Comparison of ENCODE assay signal across 9 cellular contexts in the genomic region with DNA sequence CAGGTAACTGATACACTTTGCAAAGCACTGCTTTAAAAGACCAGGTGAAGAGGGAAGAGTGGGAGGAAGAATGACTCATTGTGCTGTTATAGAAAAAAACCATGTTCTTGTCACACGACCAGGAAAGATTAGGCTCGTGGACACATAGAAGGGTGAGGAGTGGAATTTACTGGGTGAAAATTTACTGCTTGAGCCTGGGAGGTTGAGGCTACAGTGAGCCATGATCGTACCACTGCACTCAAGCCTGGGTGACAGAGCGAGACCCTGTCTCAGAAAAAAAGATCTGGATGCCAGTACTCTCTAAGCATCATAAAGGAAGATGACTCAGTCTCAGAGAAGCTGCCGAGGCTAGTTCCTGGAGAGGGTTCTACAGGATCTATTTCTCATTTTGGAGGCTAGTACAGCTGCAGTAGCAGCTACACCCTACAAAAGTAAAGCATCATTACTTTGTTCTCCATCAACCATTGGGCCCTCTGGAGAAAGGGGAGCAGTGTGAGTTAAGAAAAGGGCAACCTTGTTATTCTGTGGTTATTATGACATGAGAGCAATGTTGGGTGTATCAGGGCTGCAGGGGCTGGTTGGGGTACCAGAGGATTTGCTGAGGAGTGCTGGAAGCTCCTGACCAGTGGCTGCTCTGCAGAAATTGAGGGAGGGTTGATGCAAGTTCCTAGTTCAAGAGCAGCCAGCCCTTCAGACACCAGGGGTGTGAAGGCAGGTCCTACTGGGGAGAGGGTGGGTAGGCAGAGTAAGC.
A peak's percentile ranks its signal among the peaks of the same experiment; 100 is the strongest.
DNase-seq lines count a peak whose midpoint lies in the region; ATAC-seq and TF ChIP-seq lines count a peak whose summit lies in the region.
"Had no signal": no experiment of that assay in that cellular context is flagged by ENCODE, and none has a peak within 500 bp of the region (broad histone marks: within the 10 kb centered on the region; RNA-seq: fewer than 3 reads in every experiment).

No MANE protein-coding gene starts in this region.

- 33% methylated on average over 5 of the region's 5 CpGs for WGBS in right cardiac atrium
- 41% methylated on average over 5 of the region's 5 CpGs for WGBS in hepatocyte (ENCODE audit: low lambda C conversion rate, missing lambda C conversion rate)

- no peaks in the 10 kb centered on the region for H3K36me3 ChIP-seq in hepatocyte (replicated peaks; ENCODE audit: insufficient read depth, low read depth)
- no peaks in the 10 kb centered on the region for H3K36me3 ChIP-seq in upper lobe of right lung

- H3K4me1 ChIP-seq in right cardiac atrium (ENCODE audit: control insufficient read depth, insufficient read depth, low read length), result peaks cover 4% of the 10 kb centered on the region
- no peaks in the 10 kb centered on the region for H3K4me1 ChIP-seq in hepatocyte (ENCODE audit: insufficient read depth)
- no peaks in the 10 kb centered on the region for H3K4me1 ChIP-seq in upper lobe of right lung

- intact Hi-C loops in Right ventricle myocardium superior (cut with DNase I) (no loop called here), right cardiac atrium (cut with DNase I) (no loop called here), upper lobe of right lung (cut with DNase I) (no loop called here)

- H3K9me3 ChIP-seq in right cardiac atrium (ENCODE audit: control insufficient read depth, low read length) (no peaks in the 10 kb centered on the region), hepatocyte (ENCODE audit: low read depth) (no peaks in the 10 kb centered on the region), upper lobe of right lung (no peaks in the 10 kb centered on the region)

- H3K4me3 Mint-ChIP-seq in activated T-cell treated with anti-CD3 and anti-CD28 coated beads, Interleukin-2, amount 50 U/mL, for 24 hours, result peak overlapping the region; percentile 58

- H3K27ac ChIP-seq in right cardiac atrium (ENCODE audit: low read length), result no peak overlapping the region
- H3K27ac ChIP-seq in hepatocyte, result peak overlapping the region; percentile 18
- no peak overlapping the region for H3K27ac ChIP-seq in upper lobe of right lung

- no peaks in the 10 kb centered on the region for H3K9me3 Mint-ChIP-seq in activated T-cell treated with anti-CD3 and anti-CD28 coated beads, Interleukin-2, amount 50 U/mL, for 24 hours

- H3K4me3 ChIP-seq in right cardiac atrium (ENCODE audit: low read length), result no peak overlapping the region
- H3K4me3 ChIP-seq in hepatocyte, result no peak overlapping the region
- H3K4me3 ChIP-seq in upper lobe of right lung, result no peak overlapping the region

- peak overlapping the region; percentile 85 for H3K27ac Mint-ChIP-seq in activated T-cell treated with anti-CD3 and anti-CD28 coated beads, Interleukin-2, amount 50 U/mL, for 24 hours

- TF ChIP-seq CTCF in hepatocyte (IDR thresholded peaks at IDR 0.05; ENCODE audit: poor library complexity) (no peak), upper lobe of right lung (IDR thresholded peaks at IDR 0.05) (no peak)

- no peak overlapping the region for H2AFZ ChIP-seq in hepatocyte

- ATAC-seq in Right ventricle myocardium superior (ENCODE audit: poor library complexity) (peak; percentile 15), right cardiac atrium (no peak), upper lobe of right lung (peak; percentile 72), HG03378 (IDR thresholded peaks at IDR 0.05; ENCODE audit: unreplicated experiment) (no peak)
- ATAC-seq: left colon had no signal

- H3K4me2 ChIP-seq in hepatocyte, result peak overlapping the region; percentile 16

- H3K9me2 ChIP-seq in hepatocyte (replicated peaks; ENCODE audit: insufficient read depth), result no peaks in the 10 kb centered on the region

- H3K27me3 ChIP-seq in right cardiac atrium (ENCODE audit: control insufficient read depth, insufficient read depth), result no peaks in the 10 kb centered on the region
- no peaks in the 10 kb centered on the region for H3K27me3 ChIP-seq in hepatocyte
- H3K27me3 ChIP-seq in upper lobe of right lung, result no peaks in the 10 kb centered on the region

- H3K4me1 Mint-ChIP-seq in activated T-cell treated with anti-CD3 and anti-CD28 coated beads, Interleukin-2, amount 50 U/mL, for 24 hours (ENCODE audit: low read depth), result peaks cover 32% of the 10 kb centered on the region

- no peaks in the 10 kb centered on the region for H4K20me1 ChIP-seq in hepatocyte (ENCODE audit: insufficient read depth, poor library complexity, severe bottlenecking)

- H3K79me2 ChIP-seq in hepatocyte, result peaks cover 31% of the 10 kb centered on the region

- H3K36me3 Mint-ChIP-seq in activated T-cell treated with anti-CD3 and anti-CD28 coated beads, Interleukin-2, amount 50 U/mL, for 24 hours (ENCODE audit: low read depth), result no peaks in the 10 kb centered on the region

- DNase-seq in Right ventricle myocardium superior (no peak), right cardiac atrium (no peak), hepatocyte (ENCODE audit: low spot score) (peak; percentile 39), upper lobe of right lung (no peak), activated gamma-delta T cell (lab: John Stamatoyannopoulos, UW) (no peak), cortex of kidney (lab: John Stamatoyannopoulos, UW) (no peak)
- DNase-seq in activated T-cell treated with anti-CD3 and anti-CD28 coated beads, Interleukin-2, amount 50 U/mL, for 24 hours, result peak; percentile 54
- DNase-seq: left colon had no signal

- H3K27me3 Mint-ChIP-seq in activated T-cell treated with anti-CD3 and anti-CD28 coated beads, Interleukin-2, amount 50 U/mL, for 24 hours, result no peaks in the 10 kb centered on the region

Comparison
In these comparisons a context has a peak if more than half of its experiments do, and no peak if none do; other contexts are left out.
1. ATAC-seq: peak in Right ventricle myocardium superior (single experiment) and upper lobe of right lung (single experiment); none in right cardiac atrium (0 of 2) and HG03378 (single experiment).
2. DNase-seq: peak in activated T-cell treated with anti-CD3 and anti-CD28 coated beads, Interleukin-2, amount 50 U/mL, for 24 hours (single experiment) and hepatocyte (single experiment); none in Right ventricle myocardium superior (single experiment), right cardiac atrium (0 of 3), upper lobe of right lung (single experiment), activated gamma-delta T cell (single experiment) and cortex of kidney (single experiment).